Comparison of ENCODE assay signal across 28 cellular contexts in the genomic region with DNA sequence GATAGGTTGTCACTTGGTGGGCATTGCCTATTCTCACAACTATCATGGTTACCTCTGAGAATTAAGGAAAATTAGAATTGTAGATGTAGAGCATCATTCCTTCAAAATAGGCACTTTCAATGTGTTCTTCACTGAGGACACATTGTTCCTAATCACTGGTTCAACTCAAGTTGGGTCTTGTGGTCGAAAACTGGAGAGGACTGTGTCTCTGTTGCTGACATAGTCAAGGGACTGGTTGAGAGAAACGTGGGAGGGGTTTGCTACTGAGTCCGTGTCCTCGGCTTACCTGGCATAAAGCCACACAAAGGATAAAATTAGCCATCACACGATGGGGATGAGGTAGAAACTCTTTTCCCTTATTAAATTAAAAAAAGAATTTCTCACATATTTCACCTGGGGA.
"Had no signal": no experiment of that assay in that cellular context is flagged by ENCODE, and none has a peak within 500 bp of the region (broad histone marks: within the 10 kb centered on the region; RNA-seq: fewer than 3 reads in every experiment).

No MANE protein-coding gene starts in this region.

- H3K27ac ChIP-seq: adrenal gland, body of pancreas, epithelial cell of prostate, esophagus squamous epithelium, gastroesophageal sphincter, heart right ventricle, hepatocyte had no signal

- H2AFZ ChIP-seq: hepatocyte had no signal

- H3K9me3 ChIP-seq: body of pancreas, esophagus squamous epithelium, gastroesophageal sphincter, heart right ventricle had no signal

- H3K4me2 ChIP-seq: hepatocyte had no signal

- ATAC-seq: activated CD4-positive, alpha-beta T cell treated with anti-CD3 and anti-CD28 coated beads for 36 hours; activated CD8-positive, alpha-beta memory T cell treated with anti-CD3 and anti-CD28 coated beads, Interleukin-2, amount 10 ng/mL, durations not matched to agents 7 days and 5 days; activated CD8-positive, alpha-beta T cell treated with anti-CD3 and anti-CD28 coated beads, Interleukin-2, amount 10 ng/mL, durations not matched to agents 7 days and 5 days; activated naive CD8-positive, alpha-beta T cell treated with anti-CD3 and anti-CD28 coated beads, Interleukin-2, amount 50 U/mL, for 24 hours; body of pancreas; effector memory CD8-positive, alpha-beta T cell; gastroesophageal sphincter; heart right ventricle had no signal

- H3K79me2 ChIP-seq: hepatocyte had no signal

- H3K4me3 ChIP-seq: adrenal gland, body of pancreas, esophagus squamous epithelium, gastroesophageal sphincter, heart right ventricle, hepatocyte had no signal

- H3K27me3 ChIP-seq: adrenal gland, body of pancreas, esophagus squamous epithelium, gastroesophageal sphincter, heart right ventricle, hepatocyte had no signal

- DNase-seq: activated CD4-positive, alpha-beta memory T cell treated with anti-CD3 and anti-CD28 coated beads for 36 hours; activated CD4-positive, alpha-beta T cell treated with anti-CD3 and anti-CD28 coated beads for 36 hours; activated CD4-positive, alpha-beta T cell treated with anti-CD3 and anti-CD28 coated beads, Interleukin-2, amount 10 ng/mL, durations not matched to agents 24 days and 14 days; activated CD4-positive, CD25-positive, alpha-beta regulatory T cell; activated CD4-positive, CD25-positive, alpha-beta regulatory T cell treated with anti-CD3 and anti-CD28 coated beads, Interleukin-2, amount 50 U/mL, for 72 hours; activated CD8-positive, alpha-beta memory T cell treated with anti-CD3 and anti-CD28 coated beads, Interleukin-2, amount 10 ng/mL, durations not matched to agents 7 days and 5 days; activated CD8-positive, alpha-beta memory T cell treated with anti-CD3 and anti-CD28 coated beads, Interleukin-2, amount 50 U/mL, for 4 hours; activated CD8-positive, alpha-beta T cell treated with anti-CD3 and anti-CD28 coated beads, Interleukin-2, amount 10 ng/mL, durations not matched to agents 7 days and 5 days; activated effector memory CD4-positive, alpha-beta T cell treated with anti-CD3 and anti-CD28 coated beads, Interleukin-2, amount 50 U/mL, for 16 hours; activated naive CD4-positive, alpha-beta T cell treated with anti-CD3 and anti-CD28 coated beads for 36 hours; activated naive CD8-positive, alpha-beta T cell treated with anti-CD3 and anti-CD28 coated beads for 36 hours; activated naive CD8-positive, alpha-beta T cell treated with anti-CD3 and anti-CD28 coated beads, Interleukin-2, amount 50 U/mL, for 24 hours; activated T-cell treated with anti-CD3 and anti-CD28 coated beads, Interleukin-2, amount 50 U/mL, for 1 hour; activated T-cell treated with anti-CD3 and anti-CD28 coated beads, Interleukin-2, amount 50 U/mL, for 48 hours; adrenal gland; amygdala; aorta; body of pancreas; caudate nucleus; cortex of kidney; effector CD4-positive, alpha-beta T cell; effector memory CD8-positive, alpha-beta T cell; esophagus squamous epithelium; heart right ventricle had no signal

- H3K4me1 ChIP-seq: body of pancreas, esophagus squamous epithelium, heart right ventricle had no signal

- H3K36me3 ChIP-seq: adrenal gland, esophagus squamous epithelium, gastroesophageal sphincter, heart right ventricle had no signal

- FAIRE-seq: colon had no signal
